In the genomic region with DNA sequence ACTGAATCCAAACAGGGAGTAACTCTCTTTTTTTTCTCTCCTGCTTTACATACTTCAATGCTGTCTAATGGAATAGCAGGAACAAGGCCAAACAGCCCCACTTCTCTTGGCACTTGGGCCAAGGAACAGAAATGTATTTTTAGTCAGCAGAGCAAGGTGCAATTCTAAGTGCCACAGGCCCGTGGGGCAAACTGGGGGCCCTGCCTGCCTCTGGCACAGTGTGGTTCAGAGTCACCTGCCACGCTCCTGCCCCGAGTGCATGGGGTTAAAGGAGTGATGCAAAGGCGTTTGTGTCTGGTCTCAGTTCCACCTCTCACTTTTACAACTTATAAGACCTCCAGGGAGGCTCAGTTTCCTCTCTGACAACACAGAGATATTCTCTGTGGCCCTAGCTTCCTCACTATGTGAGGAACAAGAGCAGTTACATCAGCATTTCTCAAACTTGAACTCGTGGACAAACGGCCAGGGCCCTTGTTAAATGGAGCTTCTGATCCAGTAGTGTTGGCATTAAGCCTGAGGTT, we compare ENCODE assay signal across 12 cellular contexts. TPM values are rescaled to one million over a fixed set of nuclear protein-coding genes. Genes with fewer than 3 reads are reported as not detected.
A peak's percentile ranks its signal among the peaks of the same experiment; 100 is the strongest.
DNase-seq lines count a peak whose midpoint lies in the region; ATAC-seq and TF ChIP-seq lines count a peak whose summit lies in the region.
"Had no signal": no experiment of that assay in that cellular context is flagged by ENCODE, and none has a peak within 500 bp of the region (broad histone marks: within the 10 kb centered on the region; RNA-seq: fewer than 3 reads in every experiment).

No MANE protein-coding gene starts in this region.

- no peak overlapping the region for H3K4me3 ChIP-seq in HAP-1

- H3K9me3 Mint-ChIP-seq in brain, result no peaks in the 10 kb centered on the region
- H3K9me3 Mint-ChIP-seq: activated naive CD4-positive, alpha-beta T cell treated with anti-CD3 and anti-CD28 coated beads, Interleukin-2, amount 50 U/mL, for 24 hours; T-helper 1 cell treated with Interleukin-12 subunit alpha and Interleukin-12 subunit beta and Interleukin-4 antibody, amounts not matched to agents 30 μg/mL and 1 μg/mL, for 36 hours had no signal

- peak; percentile 55 for ATAC-seq in GM18505 (IDR thresholded peaks at IDR 0.05; ENCODE audit: unreplicated experiment)
- ATAC-seq in HG03025 (IDR thresholded peaks at IDR 0.05; ENCODE audit: low FRiP score, unreplicated experiment), result peak; percentile 80

- peaks cover 97% of the 10 kb centered on the region for H3K4me1 Mint-ChIP-seq in brain
- H3K4me1 Mint-ChIP-seq: B cell had no signal

- peak; percentile 87 for DNase-seq in pons (ENCODE audit: low spot score)
- no peak for DNase-seq in HAP-1 (ENCODE audit: low spot score in 2 of 2)
- no peak for DNase-seq in DMS 273 treated with DMSO at 0.1 percent for 48 hours (lab: John Stamatoyannopoulos, UW)
- DNase-seq in NCI-H1694 (lab: John Stamatoyannopoulos, UW), result no peak
- no peak for DNase-seq in mucosa of gallbladder (ENCODE audit: low spot score)
- DNase-seq: NCI-H2171 had no signal

- no peaks in the 10 kb centered on the region for H3K27me3 Mint-ChIP-seq in brain
- H3K27me3 Mint-ChIP-seq: activated naive CD4-positive, alpha-beta T cell treated with anti-CD3 and anti-CD28 coated beads, Interleukin-2, amount 50 U/mL, for 24 hours; B cell had no signal

- no peaks in the 10 kb centered on the region for H3K4me1 ChIP-seq in HAP-1

- H3K4me3 Mint-ChIP-seq in brain, result peak overlapping the region in 3 of 5 experiments; percentile 36 to 78 (median 67)
- H3K4me3 Mint-ChIP-seq: activated naive CD4-positive, alpha-beta T cell treated with anti-CD3 and anti-CD28 coated beads, Interleukin-2, amount 50 U/mL, for 24 hours; B cell; T-helper 1 cell treated with Interleukin-12 subunit alpha and Interleukin-12 subunit beta and Interleukin-4 antibody, amounts not matched to agents 30 μg/mL and 1 μg/mL, for 36 hours had no signal

- TF ChIP-seq CTCF in brain (conservative IDR thresholded peaks at IDR 0.05), result no peak

- no peaks in the 10 kb centered on the region for H3K9me3 ChIP-seq in HAP-1

- in situ Hi-C loops in HAP-1 (cut with MboI; ENCODE audit: low sequenced_read_pairs), result no loop called here

- no peak for TF ChIP-seq POLR2A in GM18505 (IDR thresholded peaks at IDR 0.05; ENCODE audit: borderline replicate concordance, extremely low read depth, insufficient read depth, insufficient read length)

- no peaks in the 10 kb centered on the region for H3K27me3 ChIP-seq in HAP-1 (ENCODE audit: low read depth)

- peak overlapping the region in 4 of 5 experiments; percentile 84 to 97 (median 96) for H3K27ac Mint-ChIP-seq in brain
- H3K27ac Mint-ChIP-seq: B cell; T-helper 1 cell treated with Interleukin-12 subunit alpha and Interleukin-12 subunit beta and Interleukin-4 antibody, amounts not matched to agents 30 μg/mL and 1 μg/mL, for 36 hours had no signal

- peaks cover 43% of the 10 kb centered on the region for H3K36me3 Mint-ChIP-seq in brain

- no peaks in the 10 kb centered on the region for H3K36me3 ChIP-seq in HAP-1 (replicated peaks)

RNA-seq across cellular contexts. Expression of a gene that starts 51.4 kb away (rescaled TPM):
- 53.8 TPM for polyA plus RNA-seq in brain (ENCODE audit: insufficient read depth, low read depth, low replicate concordance)
- 64.4 TPM for total RNA-seq in mucosa of gallbladder
